Comparison of ENCODE assay signal across 19 cellular contexts in genomic region chr19:45616709-45617027, GRCh38. TPM values are rescaled to one million over a fixed set of nuclear protein-coding genes. Genes with fewer than 3 reads are reported as not detected.
DNase-seq lines count a peak whose midpoint lies in the region; ATAC-seq, FAIRE-seq and TF ChIP-seq lines count a peak whose summit lies in the region.
"Had no signal": no experiment of that assay in that cellular context is flagged by ENCODE, and none has a peak within 500 bp of the region (broad histone marks: within the 10 kb centered on the region; RNA-seq: fewer than 3 reads in every experiment).

No MANE protein-coding gene starts in this region.

- no peak overlapping the region for H4K8ac ChIP-seq in IMR-90 (ENCODE audit: low read depth in 2 of 2, low read length in 2 of 2)

- no peak overlapping the region for H3K18ac ChIP-seq in IMR-90 (ENCODE audit: low read depth, low read length)

- no peak overlapping the region for H2BK15ac ChIP-seq in IMR-90 (ENCODE audit: low read depth, low read length)

- no peak overlapping the region for H2BK120ac ChIP-seq in IMR-90 (ENCODE audit: low read depth, low read length)

- H3K4me3 Mint-ChIP-seq in endodermal cell (peak overlapping the region; percentile 69), mesothelial cell of epicardium (peak overlapping the region; percentile 17)
- H3K4me3 Mint-ChIP-seq: CD4-positive, CD25-positive, alpha-beta regulatory T cell; stimulated activated naive CD8-positive, alpha-beta T cell treated with anti-CD3 and anti-CD28 coated beads, Interleukin-15, amount 100 ng/mL, for 72 hours had no signal

- POLR2A ChIA-PET in IMR-90 (lab: Charles Lee; ENCODE audit: unreplicated experiment): no interaction called here

- H3K27me3 Mint-ChIP-seq in endodermal cell (ENCODE audit: insufficient read depth) (no peaks in the 10 kb centered on the region), mesothelial cell of epicardium (ENCODE audit: low read depth) (no peaks in the 10 kb centered on the region)
- H3K27me3 Mint-ChIP-seq: CD4-positive, CD25-positive, alpha-beta regulatory T cell; stimulated activated naive CD8-positive, alpha-beta T cell treated with anti-CD3 and anti-CD28 coated beads, Interleukin-15, amount 100 ng/mL, for 72 hours had no signal

- H3K36me3 Mint-ChIP-seq in endodermal cell (ENCODE audit: low read depth): peaks cover 46% of the 10 kb centered on the region
- H3K36me3 Mint-ChIP-seq in mesothelial cell of epicardium: peaks cover 29% of the 10 kb centered on the region

- ATAC-seq in IMR-90 (ENCODE audit: low read depth): no peak
- no peak for ATAC-seq in HG03108 (IDR thresholded peaks at IDR 0.05; ENCODE audit: unreplicated experiment)

- intact Hi-C loops in IMR-90 (cut with micrococcal nuclease): no loop called here

- TF ChIP-seq CTCF in IMR-90 (conservative IDR thresholded peaks at IDR 0.05; ENCODE audit: low read depth, low read length): no peak
- TF ChIP-seq CTCF in endodermal cell (conservative IDR thresholded peaks at IDR 0.05): no peak
- no peak for TF ChIP-seq CTCF in mesothelial cell of epicardium (IDR thresholded peaks at IDR 0.05; ENCODE audit: unreplicated experiment)

- no peak overlapping the region for H2BK20ac ChIP-seq in IMR-90 (ENCODE audit: low read depth, low read length)

- H3K79me1 ChIP-seq in IMR-90 (ENCODE audit: low read depth in 1 of 2, low read length in 2 of 2): peaks cover 0 to 12% of the 10 kb centered on the region in 2 experiments; a peak in 1 of 4 replicates

- no TSS peak for BruUV-seq in IMR-90 (replicated peaks; lab: Mats Ljungman, UMichigan)

- CTCF ChIA-PET in IMR-90 (lab: Yijun Ruan, JAX): no interaction called here

- peak overlapping the region; percentile 76 for H2AK9ac ChIP-seq in IMR-90 (replicated peaks; ENCODE audit: low read depth, low read length, poor library complexity)

- H3K9me3 ChIP-seq in BLaER1 (no peaks in the 10 kb centered on the region), IMR-90 (ENCODE audit: control insufficient read depth, insufficient read depth, low read length) (no peaks in the 10 kb centered on the region), endodermal cell (ENCODE audit: control insufficient read depth, low read length) (no peaks in the 10 kb centered on the region)
- H3K9me3 ChIP-seq: lower lobe of right lung, uterus had no signal

- H3K4me1 Mint-ChIP-seq in endodermal cell (peaks cover 4% of the 10 kb centered on the region), mesothelial cell of epicardium (no peaks in the 10 kb centered on the region)

- dilution Hi-C loops in IMR-90 (cut with HindIII; ENCODE audit: low sequenced_read_pairs, unreplicated experiment): no loop called here

- H2AFZ ChIP-seq in IMR-90 (replicated peaks; ENCODE audit: low read length, poor library complexity): no peak overlapping the region
- H2AFZ ChIP-seq: parathyroid adenoma had no signal

- no peak overlapping the region for H3K23ac ChIP-seq in IMR-90 (ENCODE audit: low read depth, low read length)

- TF ChIP-seq RAD21 in IMR-90 (IDR thresholded peaks at IDR 0.05; ENCODE audit: low read length): no peak

- H4K20me1 ChIP-seq in BLaER1 (no peaks in the 10 kb centered on the region), IMR-90 (ENCODE audit: insufficient read depth, low read length) (peaks cover 3% of the 10 kb centered on the region)

- peak overlapping the region; percentile 54; the same call in 1 of the 2 replicates for H2AK5ac ChIP-seq in IMR-90 (ENCODE audit: low read depth, low read length)

- WGBS in IMR-90 (ENCODE audit: extremely low coverage in 2 of 2, insufficient read length in 1 of 2), 2 experiments: 47% methylated on average over 3 of the region's 10 CpGs; no CpG with 5 or more reads in 1 of the 2 experiments
- WGBS in endodermal cell (ENCODE audit: insufficient coverage in 1 of 2, insufficient read length in 1 of 2), 2 experiments: 75 to 85% methylated on average over 5 to 10 of the region's 10 CpGs

- DNase-seq in IMR-90: no peak
- peak; percentile 83 for DNase-seq in endodermal cell
- DNase-seq in mesothelial cell of epicardium (ENCODE audit: low spot score in 2 of 2, unreplicated experiment in 2 of 2): no peak
- no peak for DNase-seq in stimulated activated CD4-positive, alpha-beta T cell treated with anti-CD3 and anti-CD28 coated beads, Interleukin-4, amount 100 ng/mL, for 1 hour
- no peak for DNase-seq in DMS114 treated with DMSO at 0.1 percent for 48 hours (lab: John Stamatoyannopoulos, UW; ENCODE audit: unreplicated experiment)
- DNase-seq in HTR-8/SVneo (ENCODE audit: insufficient read length, low spot score): no peak
- DNase-seq: NCI-H1105, NCI-H2107, NCI-H510A had no signal

- no peak for TF ChIP-seq POLR2A in IMR-90 (IDR thresholded peaks at IDR 0.05; ENCODE audit: low read depth, low read length)

- H3K27me3 ChIP-seq in BLaER1 (no peaks in the 10 kb centered on the region), IMR-90 (ENCODE audit: control insufficient read depth, insufficient read depth, low read length) (no peaks in the 10 kb centered on the region), endodermal cell (ENCODE audit: control insufficient read depth, insufficient read depth, low read length, poor library complexity, severe bottlenecking) (no peaks in the 10 kb centered on the region)
- H3K27me3 ChIP-seq: uterus had no signal

- peak overlapping the region; percentile 6; the same call in 1 of the 2 replicates for H4K91ac ChIP-seq in IMR-90 (ENCODE audit: insufficient read depth, low read depth, low read length)

- H3K9me1 ChIP-seq in IMR-90 (ENCODE audit: insufficient read depth, low read length): peaks cover 9% of the 10 kb centered on the region; the same call in 1 of the 2 replicates

- in situ Hi-C loops in IMR-90 (cut with MboI; ENCODE audit: low sequenced_read_pairs): no loop called here

- no peak overlapping the region for H3K4ac ChIP-seq in IMR-90 (ENCODE audit: low read depth, low read length)

- H3K27ac Mint-ChIP-seq in endodermal cell (peak overlapping the region; percentile 96), mesothelial cell of epicardium (no peak overlapping the region)
- H3K27ac Mint-ChIP-seq: stimulated activated naive CD8-positive, alpha-beta T cell treated with anti-CD3 and anti-CD28 coated beads, Interleukin-15, amount 100 ng/mL, for 72 hours had no signal

- H3K56ac ChIP-seq in IMR-90 (ENCODE audit: extremely low read depth, insufficient read depth, low read length): no peak overlapping the region

- H3K4me3 ChIP-seq in BLaER1 (no peak overlapping the region), IMR-90 (ENCODE audit: insufficient read depth, low read depth, low read length) (no peak overlapping the region), endodermal cell (ENCODE audit: low read length) (peak overlapping the region; percentile 60)
- H3K4me3 ChIP-seq: lower lobe of right lung, uterus had no signal

- H3K9ac ChIP-seq in BLaER1: no peak overlapping the region
- H3K9ac ChIP-seq in IMR-90 (ENCODE audit: low read depth, low read length): no peak overlapping the region
- H3K9ac ChIP-seq in endodermal cell (ENCODE audit: extremely low read depth, low read length, poor library complexity, severe bottlenecking): peak overlapping the region; percentile 68
- H3K9ac ChIP-seq: parathyroid adenoma had no signal

- no peak overlapping the region for H3K14ac ChIP-seq in IMR-90 (replicated peaks; ENCODE audit: low read depth, low read length)

- H2BK5ac ChIP-seq in IMR-90 (ENCODE audit: low read depth, low read length, poor library complexity, severe bottlenecking): no peak overlapping the region

- H3K4me1 ChIP-seq in BLaER1 (peaks cover 7% of the 10 kb centered on the region), IMR-90 (ENCODE audit: control insufficient read depth, insufficient read depth, low read length) (peaks cover 8% of the 10 kb centered on the region), endodermal cell (ENCODE audit: control insufficient read depth, insufficient read depth, low read length) (no peaks in the 10 kb centered on the region)
- H3K4me1 ChIP-seq: parathyroid adenoma, uterus had no signal

- H3K27ac ChIP-seq in BLaER1 (0 out of 2 replicates have a peak overlapping the region, but pooled peaks have one; percentile 38), IMR-90 (ENCODE audit: insufficient read depth, low read length) (no peak overlapping the region), endodermal cell (ENCODE audit: low read depth, low read length) (no peak overlapping the region)
- H3K27ac ChIP-seq: lower lobe of right lung, parathyroid adenoma, uterus had no signal

- H3K36me3 ChIP-seq in BLaER1 (peaks cover 87% of the 10 kb centered on the region), IMR-90 (ENCODE audit: control insufficient read depth, insufficient read depth, low read length) (peaks cover 50% of the 10 kb centered on the region), endodermal cell (ENCODE audit: control insufficient read depth, insufficient read depth, low read length) (peaks cover 34% of the 10 kb centered on the region)
- H3K36me3 ChIP-seq: uterus had no signal

- H3K9me3 Mint-ChIP-seq in endodermal cell (no peaks in the 10 kb centered on the region), mesothelial cell of epicardium (no peaks in the 10 kb centered on the region)
- H3K9me3 Mint-ChIP-seq: CD4-positive, CD25-positive, alpha-beta regulatory T cell; stimulated activated naive CD8-positive, alpha-beta T cell treated with anti-CD3 and anti-CD28 coated beads, Interleukin-15, amount 100 ng/mL, for 72 hours had no signal

- no peak overlapping the region for H4K5ac ChIP-seq in IMR-90 (ENCODE audit: low read depth, low read length)

- H3K4me2 ChIP-seq in BLaER1: peak overlapping the region; percentile 34; the same call in 1 of the 2 replicates
- H3K4me2 ChIP-seq in IMR-90 (ENCODE audit: low read depth, low read length): no peak overlapping the region

- no peak for FAIRE-seq in HTR-8/SVneo (lab: Jason Lieb, UNC)
- FAIRE-seq: islet of Langerhans had no signal

RNA-seq across cellular contexts. Expression of gene GPR4, which starts 14.7 kb away (rescaled TPM):
- not detected in 2 replicates for total RNA-seq in IMR-90 (2012; rRNA removed)
- 0.02 and 0.04 TPM in 2 replicates for polyA plus RNA-seq in IMR-90 (2012; rRNA removed)
- polyA plus RNA-seq in IMR-90 (2012; cell fraction: cytosol; rRNA removed): 0.02 and 0.07 TPM in 2 replicates
- polyA plus RNA-seq in IMR-90 (2012; cell fraction: nucleus; rRNA removed; ENCODE audit: low replicate concordance): 0.16 and 0.17 TPM in 2 replicates
- total RNA-seq in endodermal cell: not detected
- polyA plus RNA-seq in endodermal cell (2013, experiment 1 of 2): 0.32 TPM
- polyA plus RNA-seq in endodermal cell (2013, experiment 2 of 2): not detected
- 0.09 TPM in 1 of 3 replicates, not detected in the others for total RNA-seq in mesothelial cell of epicardium
- total RNA-seq: CD4-positive, CD25-positive, alpha-beta regulatory T cell; fibroblast of lung; myocyte had no signal
- polyA plus RNA-seq: CD4-positive, CD25-positive, alpha-beta regulatory T cell had no signal

RNA-seq across cellular contexts. Expression of gene EML2, which starts 22.5 kb away (rescaled TPM):
- total RNA-seq in IMR-90 (2012; rRNA removed): 11.1 and 11.8 TPM in 2 replicates
- 25.3 and 26.0 TPM in 2 replicates for polyA plus RNA-seq in IMR-90 (2012; rRNA removed)
- polyA plus RNA-seq in IMR-90 (2012; cell fraction: cytosol; rRNA removed): 16.1 and 17.7 TPM in 2 replicates
- 126 and 168 TPM in 2 replicates for polyA plus RNA-seq in IMR-90 (2012; cell fraction: nucleus; rRNA removed; ENCODE audit: low replicate concordance)
- total RNA-seq in endodermal cell: 10 to 100 TPM; 42.9 to 79.3 TPM
- 25.9 TPM for polyA plus RNA-seq in endodermal cell (2013, experiment 1 of 2)
- 26.3 TPM for polyA plus RNA-seq in endodermal cell (2013, experiment 2 of 2)
- 33.8 to 36.9 TPM (median 34.2 TPM) in 3 replicates for total RNA-seq in mesothelial cell of epicardium

RNA-seq across cellular contexts. Expression of gene OPA3, which starts 32.1 kb away (rescaled TPM):
- total RNA-seq in IMR-90 (2012; rRNA removed) (3.9 and 5.2 TPM in 2 replicates), endodermal cell (10 to 100 TPM; 12.9 to 15.4 TPM), mesothelial cell of epicardium (11.6 to 13.3 TPM (median 11.8 TPM) in 3 replicates)
- 9.6 and 10.9 TPM in 2 replicates for polyA plus RNA-seq in IMR-90 (2012; rRNA removed)
- polyA plus RNA-seq in IMR-90 (2012; cell fraction: cytosol; rRNA removed): 7.8 and 9.8 TPM in 2 replicates
- 7.1 and 10.8 TPM in 2 replicates for polyA plus RNA-seq in IMR-90 (2012; cell fraction: nucleus; rRNA removed; ENCODE audit: low replicate concordance)
- 9.3 TPM for polyA plus RNA-seq in endodermal cell (2013, experiment 1 of 2)
- polyA plus RNA-seq in endodermal cell (2013, experiment 2 of 2): 10.7 TPM

RNA-seq across cellular contexts. Expression of gene GIPR, which starts 51.4 kb away (rescaled TPM):
- total RNA-seq in IMR-90 (2012; rRNA removed): 0.18 and 0.28 TPM in 2 replicates
- polyA plus RNA-seq in IMR-90 (2012; rRNA removed): 0.63 and 1.2 TPM in 2 replicates
- polyA plus RNA-seq in IMR-90 (2012; cell fraction: cytosol; rRNA removed): 0.35 and 0.55 TPM in 2 replicates
- polyA plus RNA-seq in IMR-90 (2012; cell fraction: nucleus; rRNA removed; ENCODE audit: low replicate concordance): 13.9 and 14.7 TPM in 2 replicates
- total RNA-seq in endodermal cell: 10 to 100 TPM; 10.8 to 14.6 TPM
- 3.5 TPM for polyA plus RNA-seq in endodermal cell (2013, experiment 1 of 2)
- 3.0 TPM for polyA plus RNA-seq in endodermal cell (2013, experiment 2 of 2)
- 3.6 to 5.1 TPM (median 4.1 TPM) in 3 replicates for total RNA-seq in mesothelial cell of epicardium
- total RNA-seq: fibroblast of lung had no signal
